1 cellular context compared by ENCODE assay signal in genomic region chr16:28182183-28182582, GRCh38.
A peak's percentile ranks its signal among the peaks of the same experiment; 100 is the strongest.
TF ChIP-seq lines count a peak whose summit lies in the region.

No MANE protein-coding gene starts in this region.

TF ChIP-seq in K562, 482 proteins besides CTCF, POLR2A, EP300 and RAD21 (continued from another document):
- TF ChIP-seq THRA (IDR thresholded peaks at IDR 0.05): no peak
- peak; percentile 35 for TF ChIP-seq MEIS2 (IDR thresholded peaks at IDR 0.05; ENCODE audit: partially characterized antibody)
- TF ChIP-seq CEBPZ (IDR thresholded peaks at IDR 0.05; ENCODE audit: borderline replicate concordance, low read depth, low read length): no peak
- no peak for TF ChIP-seq EGR1 (conservative IDR thresholded peaks at IDR 0.05)
- no peak for TF ChIP-seq ARID2 (IDR thresholded peaks at IDR 0.05)
- TF ChIP-seq RNF219 (CRISPR knock-in tag; IDR thresholded peaks at IDR 0.05): no peak
- TF ChIP-seq ARNT (IDR thresholded peaks at IDR 0.05): no peak
- TF ChIP-seq ZBTB34 (CRISPR knock-in tag; IDR thresholded peaks at IDR 0.05): no peak
- no peak for TF ChIP-seq ZNF766 (CRISPR knock-in tag; conservative IDR thresholded peaks at IDR 0.05)
- TF ChIP-seq ZNF398 (CRISPR knock-in tag; IDR thresholded peaks at IDR 0.05): no peak
- no peak for TF ChIP-seq ARID1B (IDR thresholded peaks at IDR 0.05)
- TF ChIP-seq ZZZ3 (IDR thresholded peaks at IDR 0.05): no peak
- no peak for TF ChIP-seq AFF1 (IDR thresholded peaks at IDR 0.05; ENCODE audit: low read depth in 1 of 2, partially characterized antibody in 2 of 2)
- TF ChIP-seq HBP1 (CRISPR knock-in tag; IDR thresholded peaks at IDR 0.05): no peak
